In the genomic region with DNA sequence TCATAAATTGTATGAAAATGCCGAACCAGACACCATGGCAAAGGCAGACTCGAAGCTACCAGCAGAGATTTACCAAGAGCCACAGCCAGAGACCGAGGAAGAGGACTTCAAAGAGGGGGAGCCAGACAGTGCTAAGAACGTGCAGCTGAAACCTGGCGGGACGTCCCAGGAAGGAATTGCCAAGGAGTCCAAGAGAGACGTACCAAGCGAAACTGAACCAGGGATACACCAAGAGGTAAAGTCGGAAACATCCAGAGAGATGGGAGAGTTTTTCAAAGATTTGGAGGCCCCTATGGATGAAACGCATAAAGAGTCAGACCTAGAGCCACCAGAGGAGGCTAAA, we compare ENCODE assay signal across 8 cellular contexts. TPM values are rescaled to one million over a fixed set of nuclear protein-coding genes. Genes with fewer than 3 reads are reported as not detected.
DNase-seq lines count a peak whose midpoint lies in the region; ATAC-seq and TF ChIP-seq lines count a peak whose summit lies in the region.

No MANE protein-coding gene starts in this region.

- no peak for TF ChIP-seq CTCF in AG09309 (IDR thresholded peaks at IDR 0.05; ENCODE audit: control insufficient read depth, insufficient read depth, low read depth, low read length, missing control alignments)
- TF ChIP-seq CTCF in HL-60 (IDR thresholded peaks at IDR 0.05; ENCODE audit: insufficient read depth, low read length), result no peak
- no peak for TF ChIP-seq CTCF in dorsolateral prefrontal cortex (IDR thresholded peaks at IDR 0.05 in 54 of 56, conservative IDR thresholded peaks at IDR 0.05 in 2 of 56; ENCODE audit: low read depth in 1 of 56, partially characterized antibody in 56 of 56)

- no peaks in the 10 kb centered on the region for H3K27me3 Mint-ChIP-seq in activated T-helper 17 cell treated with anti-CD3 and anti-CD28 coated beads, Interleukin-2, amount 50 U/mL, for 72 hours

- H3K27ac ChIP-seq in HL-60 (replicated peaks), result no peak overlapping the region; the same call in 1 of the 2 replicates
- H3K27ac ChIP-seq in dorsolateral prefrontal cortex, result peak overlapping the region in 37 of 59 donors; percentile 69 to 95 (median 86)
- H3K27ac ChIP-seq in mucosa of rectum (ENCODE audit: low read depth in 2 of 2, low read length in 2 of 2), result peak overlapping the region in 1 of 2 donors; percentile 80

- H3K4me1 ChIP-seq in mucosa of rectum (ENCODE audit: control insufficient read depth in 2 of 2, insufficient read depth in 2 of 2, low read length in 2 of 2), result peaks cover 10 to 15% of the 10 kb centered on the region in 2 donors

- peaks cover 17% of the 10 kb centered on the region for H3K36me3 Mint-ChIP-seq in activated T-helper 17 cell treated with anti-CD3 and anti-CD28 coated beads, Interleukin-2, amount 50 U/mL, for 72 hours (ENCODE audit: low read depth)

- H3K4me1 Mint-ChIP-seq in activated T-helper 17 cell treated with anti-CD3 and anti-CD28 coated beads, Interleukin-2, amount 50 U/mL, for 72 hours, result peaks cover 27% of the 10 kb centered on the region

- H3K9ac ChIP-seq in mucosa of rectum (ENCODE audit: low read depth in 1 of 2, low read length in 2 of 2), result peak overlapping the region in 1 of 2 donors; percentile 80

- H3K36me3 ChIP-seq in mucosa of rectum (ENCODE audit: control insufficient read depth in 2 of 2, insufficient read depth in 2 of 2, low read length in 2 of 2), result no peaks in the 10 kb centered on the region

- DNase-seq in AG09309 (ENCODE audit: low read depth), result no peak
- DNase-seq in HL-60 (ENCODE audit: low read depth in 1 of 2, low spot score in 1 of 2), result no peak
- no peak for DNase-seq in dorsolateral prefrontal cortex
- DNase-seq in NCI-H1694 treated with DMSO at 0.1 percent for 48 hours (lab: John Stamatoyannopoulos, UW), result no peak
- DNase-seq in activated effector memory CD4-positive, alpha-beta T cell treated with anti-CD3 and anti-CD28 coated beads, Interleukin-2, amount 50 U/mL, for 16 hours, result no peak

- no peak overlapping the region for H3K27ac Mint-ChIP-seq in activated T-helper 17 cell treated with anti-CD3 and anti-CD28 coated beads, Interleukin-2, amount 50 U/mL, for 72 hours

- ATAC-seq in GM18517 (IDR thresholded peaks at IDR 0.05; ENCODE audit: unreplicated experiment), result no peak
- no peak for ATAC-seq in activated T-helper 17 cell treated with anti-CD3 and anti-CD28 coated beads, Interleukin-2, amount 50 U/mL, for 72 hours (replicated peaks)

- H3K4me3 ChIP-seq in AG09309 (ENCODE audit: control insufficient read depth, low read depth, low read length), result peak overlapping the region; percentile 85
- peak overlapping the region; percentile 70 for H3K4me3 ChIP-seq in HL-60 (replicated peaks; ENCODE audit: insufficient read depth, low read length)
- H3K4me3 ChIP-seq in dorsolateral prefrontal cortex, result peak overlapping the region; percentile 61 to 100 (median 88)
- peak overlapping the region; percentile 92 to 94 for H3K4me3 ChIP-seq in mucosa of rectum (ENCODE audit: low read length in 2 of 2)

- H3K27me3 ChIP-seq in HL-60 (ENCODE audit: insufficient read depth, poor library complexity, severe bottlenecking) (no peaks in the 10 kb centered on the region), dorsolateral prefrontal cortex (no peaks in the 10 kb centered on the region), mucosa of rectum (ENCODE audit: control insufficient read depth in 2 of 2, insufficient read depth in 2 of 2, low read length in 2 of 2) (no peaks in the 10 kb centered on the region)

- H3K9me3 Mint-ChIP-seq in activated T-helper 17 cell treated with anti-CD3 and anti-CD28 coated beads, Interleukin-2, amount 50 U/mL, for 72 hours, result no peaks in the 10 kb centered on the region

- intact Hi-C loops in dorsolateral prefrontal cortex (cut with DNase I), result loop anchor here (2.0 to 5.0 kb wide), 3 partner anchors 55 to 79 kb away; partner anchors contain the start of genes GSTZ1 (in 2 of the 2), POMT2 (in 2 of the 2) and VIPAS39 (in 1 of the 2)

- no peak overlapping the region for H3K4me3 Mint-ChIP-seq in activated T-helper 17 cell treated with anti-CD3 and anti-CD28 coated beads, Interleukin-2, amount 50 U/mL, for 72 hours

- no peaks in the 10 kb centered on the region for H3K9me3 ChIP-seq in mucosa of rectum (ENCODE audit: control insufficient read depth in 2 of 2, low read length in 2 of 2)

RNA-seq across cellular contexts. Expression of gene SAMD15, which starts 0.3 kb away (rescaled TPM):
- 1 to 10 TPM in 119 of 120 experiments, under 1 TPM in 1; 0.95 to 8.0 (median 3.0) TPM for total RNA-seq in dorsolateral prefrontal cortex
- total RNA-seq in activated T-helper 17 cell treated with anti-CD3 and anti-CD28 coated beads, Interleukin-2, amount 50 U/mL, for 72 hours, result under 1 TPM; 0.22 to 0.29 TPM

RNA-seq across cellular contexts. Expression of gene TMED8, which starts 0.6 kb away (rescaled TPM):
- 10 to 100 TPM; 15.9 to 37.9 (median 28.6) TPM for total RNA-seq in dorsolateral prefrontal cortex
- total RNA-seq in activated T-helper 17 cell treated with anti-CD3 and anti-CD28 coated beads, Interleukin-2, amount 50 U/mL, for 72 hours, result 10 to 100 TPM; 33.2 to 45.1 TPM

RNA-seq across cellular contexts. Expression of gene NOXRED1, which starts 45.9 kb away (rescaled TPM):
- 1 to 10 TPM in 79 of 120 experiments, under 1 TPM in 41; 0.35 to 3.4 (median 1.1) TPM for total RNA-seq in dorsolateral prefrontal cortex
- total RNA-seq in activated T-helper 17 cell treated with anti-CD3 and anti-CD28 coated beads, Interleukin-2, amount 50 U/mL, for 72 hours, result 1 to 10 TPM in 1 of 2 donors, under 1 TPM in 1; 0.89 to 1.0 TPM

RNA-seq across cellular contexts. Expression of gene GSTZ1, which starts 56.6 kb away (rescaled TPM):
- total RNA-seq in dorsolateral prefrontal cortex, result 10 to 100 TPM in 115 of 120 experiments, 1 to 10 TPM in 5; 9.0 to 35.6 (median 17.5) TPM
- 10 to 100 TPM; 11.0 to 13.1 TPM for total RNA-seq in activated T-helper 17 cell treated with anti-CD3 and anti-CD28 coated beads, Interleukin-2, amount 50 U/mL, for 72 hours

RNA-seq across cellular contexts. Expression of gene POMT2, which starts 56.8 kb away (rescaled TPM):
- total RNA-seq in dorsolateral prefrontal cortex, result 10 to 100 TPM; 25.0 to 76.5 (median 44.0) TPM
- total RNA-seq in activated T-helper 17 cell treated with anti-CD3 and anti-CD28 coated beads, Interleukin-2, amount 50 U/mL, for 72 hours, result 10 to 100 TPM; 10.9 to 26.0 TPM
